ENCODE assay signal across 9 cellular contexts in genomic region chr6:155344341-155345006, GRCh38.
"Had no signal": no experiment of that assay in that cellular context is flagged by ENCODE, and none has a peak within 500 bp of the region (broad histone marks: within the 10 kb centered on the region; RNA-seq: fewer than 3 reads in every experiment).

No MANE protein-coding gene starts in this region.

- DNase-seq: GM23248, GOT3, H7, IMR-90, KG1 had no signal

- H3K4me3 ChIP-seq: GM23248, HAP-1, K562 had no signal

- H2AFZ ChIP-seq: GM23248 had no signal

- H3K4me1 ChIP-seq: HAP-1 had no signal

- H3K36me3 ChIP-seq: HAP-1 had no signal

- H3K27ac ChIP-seq: GM23248 had no signal

- H3K9me3 ChIP-seq: HAP-1 had no signal

- ATAC-seq: HCT116, K562 had no signal

- FAIRE-seq: HTR-8/SVneo, K562 had no signal

- H3K9ac ChIP-seq: GM23248 had no signal
